10 cellular contexts compared by ENCODE assay signal in the genomic region with DNA sequence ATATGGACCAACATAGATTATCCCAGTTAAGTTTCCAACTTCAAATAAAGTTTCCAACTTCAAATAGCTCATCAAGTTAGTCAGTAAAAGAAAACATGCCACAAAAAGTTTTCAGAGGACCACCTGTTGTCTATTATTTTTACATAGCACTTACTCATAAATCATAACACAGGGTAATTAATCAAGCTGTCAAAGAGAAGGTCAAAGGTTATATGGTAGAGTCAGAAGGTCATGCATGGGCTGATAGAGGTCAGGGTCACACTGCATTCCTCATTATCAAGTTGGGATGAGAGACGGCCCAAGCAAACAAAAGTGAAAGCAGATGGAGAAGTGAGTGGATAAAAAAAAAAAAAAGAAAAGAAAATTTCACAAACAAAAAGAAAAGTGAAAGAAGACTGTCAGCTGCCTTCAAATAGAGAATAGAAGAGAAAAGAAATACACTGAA.
DNase-seq lines count a peak whose midpoint lies in the region; ATAC-seq and TF ChIP-seq lines count a peak whose summit lies in the region.
"Had no signal": no experiment of that assay in that cellular context is flagged by ENCODE, and none has a peak within 500 bp of the region (broad histone marks: within the 10 kb centered on the region; RNA-seq: fewer than 3 reads in every experiment).

No MANE protein-coding gene starts in this region.

- no peaks in the 10 kb centered on the region for H3K4me1 ChIP-seq in naive thymus-derived CD4-positive, alpha-beta T cell (ENCODE audit: control insufficient read depth in 2 of 2, insufficient read depth in 2 of 2, low read length in 2 of 2)
- peaks cover 0 to 22% (median 11%) of the 10 kb centered on the region in 4 donors for H3K4me1 ChIP-seq in sigmoid colon

- H3K4me3 Mint-ChIP-seq in naive thymus-derived CD4-positive, alpha-beta T cell = peak overlapping the region in 8 of 10 donors; percentile 12 to 58 (median 44)

- no peak for TF ChIP-seq EP300 in sigmoid colon (IDR thresholded peaks at IDR 0.05)

- no peaks in the 10 kb centered on the region for H3K9me3 ChIP-seq in naive thymus-derived CD4-positive, alpha-beta T cell (ENCODE audit: control insufficient read depth in 2 of 3, low read length in 3 of 3)
- H3K9me3 ChIP-seq in sigmoid colon = no peaks in the 10 kb centered on the region

- no peaks in the 10 kb centered on the region for H3K36me3 ChIP-seq in naive thymus-derived CD4-positive, alpha-beta T cell (ENCODE audit: control insufficient read depth in 2 of 3, insufficient read depth in 3 of 3, low read length in 3 of 3)
- H3K36me3 ChIP-seq in sigmoid colon = no peaks in the 10 kb centered on the region
- H3K36me3 ChIP-seq: cardiac muscle cell had no signal

- TF ChIP-seq CTCF in astrocyte of the spinal cord (IDR thresholded peaks at IDR 0.05; ENCODE audit: low read depth, low read length) (no peak), sigmoid colon (IDR thresholded peaks at IDR 0.05) (no peak), GM13977 (IDR thresholded peaks at IDR 0.05; ENCODE audit: extremely low read depth, insufficient read depth, missing control alignments) (no peak)

- H3K4me3 ChIP-seq in astrocyte of the spinal cord (ENCODE audit: low read depth, low read length) (no peak overlapping the region), sigmoid colon (no peak overlapping the region)
- no peak overlapping the region for H3K4me3 ChIP-seq in naive thymus-derived CD4-positive, alpha-beta T cell (ENCODE audit: low read length)
- H3K4me3 ChIP-seq: cardiac muscle cell had no signal

- CTCF ChIA-PET in naive thymus-derived CD4-positive, alpha-beta T cell (lab: Charles Lee) = no interaction called here

- H3K27ac ChIP-seq in naive thymus-derived CD4-positive, alpha-beta T cell (ENCODE audit: low read depth, low read length) = no peak overlapping the region
- no peak overlapping the region for H3K27ac ChIP-seq in sigmoid colon
- H3K27ac ChIP-seq: cardiac muscle cell had no signal

- 15 to 31% methylated on average over 1 of the region's 1 CpG for WGBS in sigmoid colon, 2 donors

- in situ Hi-C loops in astrocyte of the spinal cord (cut with HindIII; ENCODE audit: low sequenced_read_pairs) = no loop called here
- in situ Hi-C loops in GM13977 (cut with MboI; ENCODE audit: low pct_unique_long_range_greater_than_20kb, low sequenced_read_pairs, unreplicated experiment) = no loop called here

- no peaks in the 10 kb centered on the region for H3K27me3 Mint-ChIP-seq in naive thymus-derived CD4-positive, alpha-beta T cell

- intact Hi-C loops in naive thymus-derived CD4-positive, alpha-beta T cell (cut with micrococcal nuclease) = no loop called here
- intact Hi-C loops in sigmoid colon (cut with DNase I) = no loop called here

- H3K27me3 ChIP-seq in naive thymus-derived CD4-positive, alpha-beta T cell (ENCODE audit: control insufficient read depth in 2 of 2, insufficient read depth in 2 of 2, low read length in 2 of 2) = no peaks in the 10 kb centered on the region
- no peaks in the 10 kb centered on the region for H3K27me3 ChIP-seq in sigmoid colon
- H3K27me3 ChIP-seq: cardiac muscle cell had no signal

- peak; percentile 55 for ATAC-seq in HG03159 (IDR thresholded peaks at IDR 0.05; ENCODE audit: unreplicated experiment)
- ATAC-seq in naive thymus-derived CD4-positive, alpha-beta T cell = no peak
- ATAC-seq: PC-3 had no signal

- POLR2A ChIA-PET in naive thymus-derived CD4-positive, alpha-beta T cell (lab: Charles Lee) = no interaction called here

- no peaks in the 10 kb centered on the region for H3K9me3 Mint-ChIP-seq in naive thymus-derived CD4-positive, alpha-beta T cell

- H3K36me3 Mint-ChIP-seq in naive thymus-derived CD4-positive, alpha-beta T cell = peaks cover 0 to 23% (median 6%) of the 10 kb centered on the region in 5 donors

- peak overlapping the region in 1 of 9 donors; percentile 49 for H3K27ac Mint-ChIP-seq in naive thymus-derived CD4-positive, alpha-beta T cell

- TF ChIP-seq POLR2A in sigmoid colon (IDR thresholded peaks at IDR 0.05) = no peak

- DNase-seq in EL = peak; percentile 3
- DNase-seq in astrocyte of the spinal cord (ENCODE audit: low read depth, low spot score) = peak; percentile 56
- no peak for DNase-seq in naive thymus-derived CD4-positive, alpha-beta T cell
- DNase-seq in NCI-H2196 treated with DMSO at 0.1 percent for 48 hours (lab: John Stamatoyannopoulos, UW; ENCODE audit: unreplicated experiment) = no peak
- DNase-seq in sigmoid colon = no peak
- no peak for DNase-seq in GM13977 (ENCODE audit: low spot score)
- no peak for DNase-seq in nucleus accumbens (lab: John Stamatoyannopoulos, UW)
- DNase-seq: PC-3 had no signal

- H3K4me1 Mint-ChIP-seq in naive thymus-derived CD4-positive, alpha-beta T cell = peaks cover 8 to 34% (median 24%) of the 10 kb centered on the region in 7 donors

Comparison
In these comparisons a context has a peak if more than half of its experiments do, and no peak if none do; other contexts are left out.
1. DNase-seq: peak in EL (single experiment) and astrocyte of the spinal cord (single experiment); none in naive thymus-derived CD4-positive, alpha-beta T cell (0 of 9), NCI-H2196 treated with DMSO at 0.1 percent for 48 hours (single experiment), sigmoid colon (single experiment), GM13977 (single experiment) and nucleus accumbens (0 of 56).